Comparison of ENCODE assay signal across 14 cellular contexts in genomic region chr9:127846451-127847154, GRCh38. TPM values are rescaled to one million over a fixed set of nuclear protein-coding genes. Genes with fewer than 3 reads are reported as not detected.
A peak's percentile ranks its signal among the peaks of the same experiment; 100 is the strongest.
DNase-seq lines count a peak whose midpoint lies in the region; ATAC-seq, FAIRE-seq and TF ChIP-seq lines count a peak whose summit lies in the region.
"Had no signal": no experiment of that assay in that cellular context is flagged by ENCODE, and none has a peak within 500 bp of the region (broad histone marks: within the 10 kb centered on the region; RNA-seq: fewer than 3 reads in every experiment).

No MANE protein-coding gene starts in this region.

- TF ChIP-seq EP300 in ovary (IDR thresholded peaks at IDR 0.05) = no peak

- TF ChIP-seq CTCF in astrocyte (IDR thresholded peaks at IDR 0.05; ENCODE audit: insufficient read depth, low read depth, low read length) (no peak), ovary (IDR thresholded peaks at IDR 0.05) (no peak), upper lobe of right lung (IDR thresholded peaks at IDR 0.05) (no peak)

- no peak overlapping the region for H3K27ac Mint-ChIP-seq in astrocyte (ENCODE audit: unreplicated experiment)

- H3K27ac ChIP-seq in astrocyte (ENCODE audit: low read depth, low read length) (no peak overlapping the region), ovary (peak overlapping the region; percentile 87), upper lobe of right lung (peak overlapping the region; percentile 56)

- H3K9ac ChIP-seq in astrocyte (ENCODE audit: low read length) = no peak overlapping the region

- H3K4me2 ChIP-seq in astrocyte (ENCODE audit: low read length) = no peak overlapping the region

- DNase-seq in astrocyte (ENCODE audit: low read depth) (peak; percentile 40), left ventricle myocardium superior (peak; percentile 65), ovary (peak in 4 of 5 donors; percentile 44 to 65 (median 55)), upper lobe of right lung (no peak), urothelium cell line (ENCODE audit: low spot score) (no peak), NCI-H146 (lab: John Stamatoyannopoulos, UW) (no peak)
- no peak for DNase-seq in activated effector memory CD4-positive, alpha-beta T cell treated with Interleukin-2 at 50 U/mL for 16 hours
- DNase-seq: activated CD4-positive, CD25-positive, alpha-beta regulatory T cell treated with anti-CD3 and anti-CD28 coated beads, Interleukin-2, amount 50 U/mL, for 72 hours; COR-L47; Karpas-422; NCI-H2029 treated with DMSO at 0.1 percent for 48 hours; stimulated activated CD4-positive, alpha-beta T cell treated with anti-CD3 and anti-CD28 coated beads, Interleukin-4, amount 100 ng/mL, for 1 hour; stimulated activated naive B cell treated with anti-CD40 and anti-IgM and Interleukin-4, amounts not matched to agents 10 μg/mL and 1 μg/mL and 100 μg/mL, for 72 hours had no signal

- H3K4me1 Mint-ChIP-seq in astrocyte (ENCODE audit: low read depth, unreplicated experiment) = peaks cover 2% of the 10 kb centered on the region

- WGBS in ovary, 3 donors = 21 to 38% (median 24%) methylated on average over 18 of the region's 18 CpGs

- no peak for TF ChIP-seq POLR2A in ovary (IDR thresholded peaks at IDR 0.05)

- H3K9me3 Mint-ChIP-seq in astrocyte (ENCODE audit: unreplicated experiment) = peaks cover 25% of the 10 kb centered on the region

- H3K79me2 ChIP-seq in astrocyte (ENCODE audit: insufficient read depth, low read length) = peaks cover 67% of the 10 kb centered on the region

- H3K9me3 ChIP-seq in astrocyte (ENCODE audit: insufficient read depth, low read depth, low read length) (peaks cover 19% of the 10 kb centered on the region), ovary (no peaks in the 10 kb centered on the region), upper lobe of right lung (no peaks in the 10 kb centered on the region)

- intact Hi-C loops in left ventricle myocardium superior (cut with micrococcal nuclease) = no loop called here
- intact Hi-C loops in ovary (cut with DNase I) = no loop called here
- intact Hi-C loops in upper lobe of right lung (cut with DNase I) = no loop called here

- H3K27me3 Mint-ChIP-seq in astrocyte (ENCODE audit: low read depth, unreplicated experiment) = peaks cover 3% of the 10 kb centered on the region
- H3K27me3 Mint-ChIP-seq: stimulated activated naive B cell treated with anti-CD40 and anti-IgM and Interleukin-4, amounts not matched to agents 10 μg/mL and 1 μg/mL and 100 μg/mL, for 72 hours had no signal

- ATAC-seq in left ventricle myocardium superior = peak; percentile 61
- peak; percentile 61 for ATAC-seq in upper lobe of right lung
- ATAC-seq: stimulated activated naive B cell treated with anti-CD40 and anti-IgM and Interleukin-4, amounts not matched to agents 10 μg/mL and 1 μg/mL and 100 μg/mL, for 72 hours had no signal

- H3K4me1 ChIP-seq in astrocyte (ENCODE audit: insufficient read depth, low read length) = peaks cover 16% of the 10 kb centered on the region
- H3K4me1 ChIP-seq in ovary (ENCODE audit: insufficient read depth) = peaks cover 39% of the 10 kb centered on the region
- peaks cover 40% of the 10 kb centered on the region for H3K4me1 ChIP-seq in upper lobe of right lung

- H2AFZ ChIP-seq in astrocyte (ENCODE audit: low read depth, low read length) = no peak overlapping the region

- peaks cover 10% of the 10 kb centered on the region for H4K20me1 ChIP-seq in astrocyte (ENCODE audit: insufficient read depth, low read length)

- H3K36me3 ChIP-seq in astrocyte (ENCODE audit: insufficient read depth, low read length) = no peaks in the 10 kb centered on the region
- no peaks in the 10 kb centered on the region for H3K36me3 ChIP-seq in ovary
- peaks cover 26% of the 10 kb centered on the region for H3K36me3 ChIP-seq in upper lobe of right lung

- H3K4me3 ChIP-seq in astrocyte (ENCODE audit: insufficient read depth, low read depth, low read length) (no peak overlapping the region), ovary (peak overlapping the region; percentile 15), upper lobe of right lung (peak overlapping the region; percentile 3)

- FAIRE-seq in astrocyte (lab: Jason Lieb, UNC) (no peak), urothelium cell line (lab: Jason Lieb, UNC) (no peak)

- no peaks in the 10 kb centered on the region for H3K27me3 ChIP-seq in astrocyte (ENCODE audit: insufficient read depth, low read length)
- H3K27me3 ChIP-seq in ovary = no peaks in the 10 kb centered on the region
- H3K27me3 ChIP-seq in upper lobe of right lung = no peaks in the 10 kb centered on the region

- no peak overlapping the region for H3K4me3 Mint-ChIP-seq in astrocyte (ENCODE audit: unreplicated experiment)
- H3K4me3 Mint-ChIP-seq: stimulated activated naive B cell treated with anti-CD40 and anti-IgM and Interleukin-4, amounts not matched to agents 10 μg/mL and 1 μg/mL and 100 μg/mL, for 72 hours had no signal

- peaks cover 4% of the 10 kb centered on the region for H3K36me3 Mint-ChIP-seq in astrocyte (ENCODE audit: low read depth, unreplicated experiment)

RNA-seq across cellular contexts. Expression of gene ENG, which starts 7.9 kb away (rescaled TPM):
- total RNA-seq in astrocyte (1.2 and 1.5 TPM in 2 replicates), left ventricle myocardium superior (134 TPM), ovary (100 to 1,000 TPM in 5 of 7 donors, 10 to 100 TPM in 2; 59.7 to 298 (median 217) TPM), upper lobe of right lung (322 TPM)
- 100 to 1,000 TPM in 1 of 2 donors, 10 to 100 TPM in 1; 54.7 to 191 TPM for polyA plus RNA-seq in ovary
- polyA plus RNA-seq: neural cell had no signal

RNA-seq across cellular contexts. Expression of gene AK1, which starts 30.9 kb away (rescaled TPM):
- 78.0 and 79.5 TPM in 2 replicates for total RNA-seq in astrocyte
- total RNA-seq in left ventricle myocardium superior = 853 TPM
- total RNA-seq in ovary = 100 to 1,000 TPM in 6 of 7 donors, 10 to 100 TPM in 1; 30.9 to 174 (median 151) TPM
- polyA plus RNA-seq in ovary = 10 to 100 TPM; 37.7 to 87.4 TPM
- 158 TPM for total RNA-seq in upper lobe of right lung

RNA-seq across cellular contexts. Expression of gene FPGS, which starts 43.9 kb away (rescaled TPM):
- total RNA-seq in astrocyte (44.6 and 49.4 TPM in 2 replicates), left ventricle myocardium superior (31.9 TPM), ovary (100 to 1,000 TPM; 111 to 209 (median 158) TPM), upper lobe of right lung (68.9 TPM)
- polyA plus RNA-seq in ovary = 100 to 1,000 TPM in 1 of 2 donors, 10 to 100 TPM in 1; 18.9 to 108 TPM

RNA-seq across cellular contexts. Expression of gene ST6GALNAC6, which starts 52.8 kb away (rescaled TPM):
- total RNA-seq in astrocyte (30.4 and 37.5 TPM in 2 replicates), left ventricle myocardium superior (50.5 TPM), ovary (100 to 1,000 TPM in 5 of 7 donors, 10 to 100 TPM in 2; 58.5 to 141 (median 111) TPM), upper lobe of right lung (94.7 TPM)
- polyA plus RNA-seq in ovary = 100 to 1,000 TPM in 1 of 2 donors, 10 to 100 TPM in 1; 52.5 to 145 TPM

Comparison
In these comparisons a context has a peak if more than half of its experiments do, and no peak if none do; other contexts are left out.
1. DNase-seq: peak in astrocyte (single experiment), left ventricle myocardium superior (single experiment) and ovary (4 of 5); none in upper lobe of right lung (single experiment), urothelium cell line (single experiment), NCI-H146 (single experiment) and activated effector memory CD4-positive, alpha-beta T cell treated with Interleukin-2 at 50 U/mL for 16 hours (single experiment).
2. RNA of gene ENG, which starts 7.9 kb away (total RNA-seq): 322 TPM in upper lobe of right lung (single experiment), 59.7 to 298 TPM in ovary and 134 TPM in left ventricle myocardium superior (single experiment); 1.2 to 1.5 TPM in astrocyte; every median in the first group is over 10 times any median in the second.